In the genomic region with DNA sequence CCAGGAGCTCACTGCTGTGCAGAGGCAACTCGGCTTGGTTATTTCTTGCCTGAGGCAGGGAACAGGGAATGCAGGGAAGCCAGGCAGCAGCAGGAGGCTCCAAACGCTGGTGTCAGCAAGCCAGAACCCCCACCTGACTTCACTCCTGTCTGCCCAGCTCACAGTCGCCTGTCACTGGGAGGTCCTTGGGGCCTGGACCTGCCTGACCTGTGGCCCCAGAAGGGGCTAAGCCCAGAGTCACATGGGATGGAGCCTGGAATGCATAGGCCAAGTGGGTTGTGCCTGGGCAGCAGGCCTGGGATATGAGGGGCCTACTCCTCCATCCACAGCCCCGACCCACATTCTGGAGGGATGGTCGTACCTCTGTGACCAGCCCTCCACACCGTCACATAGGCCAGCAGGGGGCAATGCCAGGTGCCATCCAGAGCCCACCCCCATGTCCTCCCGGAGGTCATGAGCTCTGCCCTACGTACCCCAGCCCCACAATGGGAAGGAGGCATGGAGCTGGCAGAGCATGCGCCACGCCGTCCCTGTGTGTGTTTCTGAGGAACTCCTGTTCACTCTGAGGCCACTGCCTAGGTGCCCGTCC, we compare ENCODE assay signal across 1 cellular context.
A peak's percentile ranks its signal among the peaks of the same experiment; 100 is the strongest.
TF ChIP-seq lines count a peak whose summit lies in the region.

No MANE protein-coding gene starts in this region.

TF ChIP-seq in HepG2, 621 proteins besides CTCF, POLR2A, EP300 and RAD21 (continued from another document and continues in another):
- TF ChIP-seq MEIS1 (CRISPR knock-in tag; IDR thresholded peaks at IDR 0.05; ENCODE audit: borderline replicate concordance) (0 out of 2 replicates have a peak, but pooled peaks have one; percentile 55), ZNF414 (CRISPR knock-in tag; IDR thresholded peaks at IDR 0.05) (peak; percentile 61; the same call in 1 of the 2 replicates), ZNF567 (CRISPR knock-in tag; IDR thresholded peaks at IDR 0.05; ENCODE audit: borderline replicate concordance) (0 out of 2 replicates have a peak, but pooled peaks have one; percentile 60), SRSF1 (optimal IDR thresholded peaks at IDR 0.05; ENCODE audit: low read depth, low read length) (peak; percentile 58), SP4 (CRISPR knock-in tag; IDR thresholded peaks at IDR 0.05) (peak; percentile 49), HNF1B (CRISPR knock-in tag; IDR thresholded peaks at IDR 0.05) (0 out of 2 replicates have a peak, but pooled peaks have one; percentile 13), ZNF30 (CRISPR knock-in tag; IDR thresholded peaks at IDR 0.05) (no peak), THAP9 (CRISPR knock-in tag; IDR thresholded peaks at IDR 0.05; ENCODE audit: borderline replicate concordance) (peak; percentile 54; the same call in 1 of the 2 replicates), ZNF367 (CRISPR knock-in tag; IDR thresholded peaks at IDR 0.05; ENCODE audit: borderline replicate concordance) (no peak), NRL (CRISPR knock-in tag; IDR thresholded peaks at IDR 0.05; ENCODE audit: borderline replicate concordance) (peak; percentile 89; the same call in 1 of the 2 replicates), UBTF (CRISPR knock-in tag; IDR thresholded peaks at IDR 0.05) (peak; percentile 24; the same call in 1 of the 2 replicates), AGO2 (optimal IDR thresholded peaks at IDR 0.05; ENCODE audit: low read depth, low read length) (peak; percentile 80), HNRNPL (IDR thresholded peaks at IDR 0.05; ENCODE audit: low read depth, low read length) (peak; percentile 81), SMAD1 (CRISPR knock-in tag; IDR thresholded peaks at IDR 0.05; ENCODE audit: borderline replicate concordance, low read depth) (peak; percentile 48; the same call in 1 of the 2 replicates), CHCHD3 (CRISPR knock-in tag; IDR thresholded peaks at IDR 0.05) (0 out of 2 replicates have a peak, but pooled peaks have one; percentile 30), ZMYM4 (CRISPR knock-in tag; IDR thresholded peaks at IDR 0.05) (peak; percentile 26; the same call in 1 of the 2 replicates), PAF1 (CRISPR knock-in tag; IDR thresholded peaks at IDR 0.05) (peak; percentile 53; the same call in 1 of the 2 replicates), RBFOX2 (IDR thresholded peaks at IDR 0.05; ENCODE audit: low read depth, low read length) (peak; percentile 59), ZNF546 (CRISPR knock-in tag; conservative IDR thresholded peaks at IDR 0.05) (no peak), ZNF331 (CRISPR knock-in tag; IDR thresholded peaks at IDR 0.05) (no peak), ATF7-NPFF (CRISPR knock-in tag; IDR thresholded peaks at IDR 0.05; ENCODE audit: low read depth) (0 out of 2 replicates have a peak, but pooled peaks have one; percentile 55), TEAD3 (CRISPR knock-in tag; optimal IDR thresholded peaks at IDR 0.05; ENCODE audit: borderline replicate concordance) (peak; percentile 76), HMGXB3 (CRISPR knock-in tag; IDR thresholded peaks at IDR 0.05; ENCODE audit: borderline replicate concordance) (no peak), NONO (IDR thresholded peaks at IDR 0.05) (no peak), NONO (CRISPR knock-in tag; conservative IDR thresholded peaks at IDR 0.05) (0 out of 2 replicates have a peak, but pooled peaks have one; percentile 23), ASH2L (IDR thresholded peaks at IDR 0.05; ENCODE audit: insufficient read length, low read depth, low read length) (no peak), KDM2A (CRISPR knock-in tag; IDR thresholded peaks at IDR 0.05; ENCODE audit: borderline replicate concordance, low read depth) (peak; percentile 51; the same call in 1 of the 2 replicates), HNF4A (CRISPR knock-in tag; IDR thresholded peaks at IDR 0.05) (no peak), NR0B2 (CRISPR knock-in tag; IDR thresholded peaks at IDR 0.05) (0 out of 2 replicates have a peak, but pooled peaks have one; percentile 49), SAP130 (CRISPR knock-in tag; IDR thresholded peaks at IDR 0.05; ENCODE audit: low read depth) (peak; percentile 54), PITX1 (CRISPR knock-in tag; IDR thresholded peaks at IDR 0.05) (peak; percentile 14; the same call in 1 of the 2 replicates), HNF4G (IDR thresholded peaks at IDR 0.05; ENCODE audit: borderline replicate concordance, low read depth, low read length) (no peak), HNF4G (CRISPR knock-in tag; IDR thresholded peaks at IDR 0.05; ENCODE audit: borderline replicate concordance, low read depth) (no peak)
- TF ChIP-seq, protein P1, sequence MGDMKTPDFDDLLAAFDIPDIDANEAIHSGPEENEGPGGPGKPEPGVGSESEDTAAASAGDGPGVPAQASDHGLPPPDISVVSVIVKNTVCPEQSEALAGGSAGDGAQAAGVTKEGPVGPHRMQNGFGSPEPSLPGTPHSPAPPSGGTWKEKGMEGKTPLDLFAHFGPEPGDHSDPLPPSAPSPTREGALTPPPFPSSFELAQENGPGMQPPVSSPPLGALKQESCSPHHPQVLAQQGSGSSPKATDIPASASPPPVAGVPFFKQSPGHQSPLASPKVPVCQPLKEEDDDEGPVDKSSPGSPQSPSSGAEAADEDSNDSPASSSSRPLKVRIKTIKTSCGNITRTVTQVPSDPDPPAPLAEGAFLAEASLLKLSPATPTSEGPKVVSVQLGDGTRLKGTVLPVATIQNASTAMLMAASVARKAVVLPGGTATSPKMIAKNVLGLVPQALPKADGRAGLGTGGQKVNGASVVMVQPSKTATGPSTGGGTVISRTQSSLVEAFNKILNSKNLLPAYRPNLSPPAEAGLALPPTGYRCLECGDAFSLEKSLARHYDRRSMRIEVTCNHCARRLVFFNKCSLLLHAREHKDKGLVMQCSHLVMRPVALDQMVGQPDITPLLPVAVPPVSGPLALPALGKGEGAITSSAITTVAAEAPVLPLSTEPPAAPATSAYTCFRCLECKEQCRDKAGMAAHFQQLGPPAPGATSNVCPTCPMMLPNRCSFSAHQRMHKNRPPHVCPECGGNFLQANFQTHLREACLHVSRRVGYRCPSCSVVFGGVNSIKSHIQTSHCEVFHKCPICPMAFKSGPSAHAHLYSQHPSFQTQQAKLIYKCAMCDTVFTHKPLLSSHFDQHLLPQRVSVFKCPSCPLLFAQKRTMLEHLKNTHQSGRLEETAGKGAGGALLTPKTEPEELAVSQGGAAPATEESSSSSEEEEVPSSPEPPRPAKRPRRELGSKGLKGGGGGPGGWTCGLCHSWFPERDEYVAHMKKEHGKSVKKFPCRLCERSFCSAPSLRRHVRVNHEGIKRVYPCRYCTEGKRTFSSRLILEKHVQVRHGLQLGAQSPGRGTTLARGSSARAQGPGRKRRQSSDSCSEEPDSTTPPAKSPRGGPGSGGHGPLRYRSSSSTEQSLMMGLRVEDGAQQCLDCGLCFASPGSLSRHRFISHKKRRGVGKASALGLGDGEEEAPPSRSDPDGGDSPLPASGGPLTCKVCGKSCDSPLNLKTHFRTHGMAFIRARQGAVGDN (CRISPR knock-in tag; IDR thresholded peaks at IDR 0.05), result peak; percentile 92
- TF ChIP-seq, protein P2, sequence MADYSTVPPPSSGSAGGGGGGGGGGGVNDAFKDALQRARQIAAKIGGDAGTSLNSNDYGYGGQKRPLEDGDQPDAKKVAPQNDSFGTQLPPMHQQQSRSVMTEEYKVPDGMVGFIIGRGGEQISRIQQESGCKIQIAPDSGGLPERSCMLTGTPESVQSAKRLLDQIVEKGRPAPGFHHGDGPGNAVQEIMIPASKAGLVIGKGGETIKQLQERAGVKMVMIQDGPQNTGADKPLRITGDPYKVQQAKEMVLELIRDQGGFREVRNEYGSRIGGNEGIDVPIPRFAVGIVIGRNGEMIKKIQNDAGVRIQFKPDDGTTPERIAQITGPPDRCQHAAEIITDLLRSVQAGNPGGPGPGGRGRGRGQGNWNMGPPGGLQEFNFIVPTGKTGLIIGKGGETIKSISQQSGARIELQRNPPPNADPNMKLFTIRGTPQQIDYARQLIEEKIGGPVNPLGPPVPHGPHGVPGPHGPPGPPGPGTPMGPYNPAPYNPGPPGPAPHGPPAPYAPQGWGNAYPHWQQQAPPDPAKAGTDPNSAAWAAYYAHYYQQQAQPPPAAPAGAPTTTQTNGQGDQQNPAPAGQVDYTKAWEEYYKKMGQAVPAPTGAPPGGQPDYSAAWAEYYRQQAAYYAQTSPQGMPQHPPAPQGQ (CRISPR knock-in tag; IDR thresholded peaks at IDR 0.05; ENCODE audit: borderline replicate concordance), result 0 out of 2 replicates have a peak, but pooled peaks have one; percentile 71
